Comparison of ENCODE assay signal across 12 cellular contexts in genomic region chr2:152337511-152337903, GRCh38. TPM values are rescaled to one million over a fixed set of nuclear protein-coding genes. Genes with fewer than 3 reads are reported as not detected.
DNase-seq lines count a peak whose midpoint lies in the region; ATAC-seq and TF ChIP-seq lines count a peak whose summit lies in the region.
"Had no signal": no experiment of that assay in that cellular context is flagged by ENCODE, and none has a peak within 500 bp of the region (broad histone marks: within the 10 kb centered on the region; RNA-seq: fewer than 3 reads in every experiment).

No MANE protein-coding gene starts in this region.

- DNase-seq in SK-N-SH (no peak), mammary epithelial cell (no peak), mesendoderm (no peak), thoracic aorta (ENCODE audit: low spot score) (no peak), glomerular visceral epithelial cell (ENCODE audit: extremely low spot score) (no peak)
- DNase-seq: activated T-cell treated with anti-CD3 and anti-CD28 coated beads, Interleukin-2, amount 50 U/mL, for 1 hour; MM.1S had no signal

- POLR2A ChIA-PET in SK-N-SH (lab: Yijun Ruan, JAX), result no interaction called here

- no peaks in the 10 kb centered on the region for H3K27me3 ChIP-seq in SK-N-SH (ENCODE audit: insufficient read depth)
- no peaks in the 10 kb centered on the region for H3K27me3 ChIP-seq in mammary epithelial cell (ENCODE audit: insufficient read depth, low read length)
- no peaks in the 10 kb centered on the region for H3K27me3 ChIP-seq in mesendoderm (ENCODE audit: insufficient read depth, low read length, poor library complexity)
- H3K27me3 ChIP-seq in thoracic aorta (replicated peaks; ENCODE audit: insufficient read depth), result no peaks in the 10 kb centered on the region
- H3K27me3 ChIP-seq: pancreas had no signal

- H3K9me2 ChIP-seq in SK-N-SH, result no peaks in the 10 kb centered on the region

- TF ChIP-seq RAD21 in SK-N-SH (IDR thresholded peaks at IDR 0.05; ENCODE audit: low read length), result no peak

- ATAC-seq in SK-N-SH treated with all-trans-retinoic acid at 6 μM for 48 hours (no peak), thoracic aorta (ENCODE audit: insufficient number of reproducible peaks, low FRiP score, low read depth) (no peak), HG02884 (IDR thresholded peaks at IDR 0.05; ENCODE audit: unreplicated experiment) (no peak), HG02642 (IDR thresholded peaks at IDR 0.05; ENCODE audit: poor library complexity, unreplicated experiment) (no peak)

- no peak overlapping the region for H2BK15ac ChIP-seq in mesendoderm (replicated peaks; ENCODE audit: low read depth)

- H3K9me3 ChIP-seq in SK-N-SH (no peaks in the 10 kb centered on the region), mammary epithelial cell (replicated peaks; ENCODE audit: insufficient read depth, low read length) (no peaks in the 10 kb centered on the region), thoracic aorta (no peaks in the 10 kb centered on the region)
- H3K9me3 ChIP-seq: pancreas had no signal

- no peak overlapping the region for H2AK5ac ChIP-seq in mesendoderm (ENCODE audit: low read length)

- H3K23ac ChIP-seq in mesendoderm (ENCODE audit: low read length), result no peak overlapping the region

- H3K27ac ChIP-seq in SK-N-SH (ENCODE audit: low read depth in 2 of 2, low read length in 1 of 2) (peak overlapping the region in 1 of 2 experiments; percentile 7; a peak in 1 of 4 replicates), mammary epithelial cell (ENCODE audit: insufficient read depth, low read depth, low read length) (no peak overlapping the region), mesendoderm (ENCODE audit: low read depth, low read length) (no peak overlapping the region), thoracic aorta (peak overlapping the region in 1 of 2 donors; percentile 76)
- H3K27ac ChIP-seq: 22Rv1 had no signal

- H2BK5ac ChIP-seq in mesendoderm (ENCODE audit: low read length), result no peak overlapping the region

- H3K4me1 ChIP-seq in SK-N-SH (ENCODE audit: control insufficient read depth in 1 of 2, insufficient read depth in 2 of 2, low read depth in 1 of 2, low read length in 1 of 2), result peaks cover 4 to 7% of the 10 kb centered on the region in 2 experiments; a peak in 3 of 4 replicates
- peaks cover 16% of the 10 kb centered on the region for H3K4me1 ChIP-seq in mammary epithelial cell (ENCODE audit: insufficient read depth, low read length)
- H3K4me1 ChIP-seq in mesendoderm (ENCODE audit: control insufficient read depth, low read depth, low read length), result no peaks in the 10 kb centered on the region
- peaks cover 10 to 59% of the 10 kb centered on the region in 2 donors for H3K4me1 ChIP-seq in thoracic aorta (ENCODE audit: control insufficient read depth in 1 of 2, low read depth in 2 of 2)

- H3F3A ChIP-seq in SK-N-SH (replicated peaks; ENCODE audit: insufficient read depth), result no peaks in the 10 kb centered on the region

- H4K5ac ChIP-seq in mesendoderm (ENCODE audit: low read length), result no peak overlapping the region

- H3K36me3 ChIP-seq in SK-N-SH (replicated peaks in 1 of 2; ENCODE audit: control insufficient read depth in 1 of 2, insufficient read depth in 2 of 2, low read length in 1 of 2), result no peaks in the 10 kb centered on the region
- no peaks in the 10 kb centered on the region for H3K36me3 ChIP-seq in mammary epithelial cell (ENCODE audit: insufficient read depth, low read length)
- H3K36me3 ChIP-seq in mesendoderm (ENCODE audit: control insufficient read depth, insufficient read depth, low read length), result no peaks in the 10 kb centered on the region
- H3K36me3 ChIP-seq in thoracic aorta, result no peaks in the 10 kb centered on the region
- H3K36me3 ChIP-seq: pancreas had no signal

- H3K4me3 ChIP-seq in SK-N-SH (ENCODE audit: low read depth in 2 of 2, low read length in 1 of 2) (peak overlapping the region in 1 of 2 experiments; percentile 13; a peak in 1 of 4 replicates), mammary epithelial cell (replicated peaks in 1 of 3; ENCODE audit: insufficient read depth in 1 of 3, low read depth in 2 of 3, low read length in 3 of 3) (peak overlapping the region; percentile 81 to 93 (median 81)), mesendoderm (ENCODE audit: low read length) (no peak overlapping the region), thoracic aorta (peak overlapping the region; percentile 98)

- no TSS peak for BruUV-seq in mammary epithelial cell (replicated peaks; lab: Mats Ljungman, UMichigan)

- 91% methylated on average over 2 of the region's 2 CpGs for WGBS in SK-N-SH (ENCODE audit: low lambda C conversion rate)
- WGBS in mammary epithelial cell (ENCODE audit: low coverage, missing lambda C conversion rate), result 50% methylated on average over 2 of the region's 2 CpGs
- no CpG with 5 or more reads among the region's 2 CpGs for WGBS in mesendoderm (ENCODE audit: extremely low coverage, insufficient coverage, low lambda C conversion rate)

- no peak overlapping the region for H4K8ac ChIP-seq in mesendoderm (ENCODE audit: low read depth, low read length)

- peaks cover 21% of the 10 kb centered on the region for H3K79me1 ChIP-seq in mesendoderm (ENCODE audit: low read length)

- H3K4me2 ChIP-seq in SK-N-SH, result peak overlapping the region; percentile 93; the same call in 1 of the 2 replicates
- peak overlapping the region; percentile 76 for H3K4me2 ChIP-seq in mammary epithelial cell (ENCODE audit: insufficient read depth, low read depth, low read length)
- H3K4me2 ChIP-seq in mesendoderm (ENCODE audit: low read length), result no peak overlapping the region

- intact Hi-C loops in mammary epithelial cell (cut with micrococcal nuclease), result loop anchor here (2.0 to 5.0 kb wide), 4 partner anchors 95 to 297 kb away; no protein-coding TSS in a partner anchor

- peaks cover 8% of the 10 kb centered on the region; the same call in 1 of the 2 replicates for H4K20me1 ChIP-seq in SK-N-SH (ENCODE audit: insufficient read depth)
- H4K20me1 ChIP-seq in mammary epithelial cell (ENCODE audit: insufficient read depth, low read length), result peaks cover 8% of the 10 kb centered on the region

- in situ Hi-C loops in mammary epithelial cell (cut with MboI; ENCODE audit: low sequenced_read_pairs in 2 of 2), result loop anchor here (10.0 kb wide), 1 partner anchor 143 kb away; no protein-coding TSS in a partner anchor

- H2AFZ ChIP-seq in SK-N-SH (ENCODE audit: low read depth) (no peak overlapping the region), mammary epithelial cell (ENCODE audit: low read depth, low read length) (no peak overlapping the region)

- TF ChIP-seq CTCF in SK-N-SH (IDR thresholded peaks at IDR 0.05), result no peak
- TF ChIP-seq CTCF in mammary epithelial cell (conservative IDR thresholded peaks at IDR 0.05 in 1 of 2, IDR thresholded peaks at IDR 0.05 in 1 of 2; ENCODE audit: extremely low read depth in 1 of 2, insufficient read depth in 1 of 2, low read depth in 1 of 2, low read length in 2 of 2), result no peak
- TF ChIP-seq CTCF in thoracic aorta (IDR thresholded peaks at IDR 0.05), result no peak

- no peak overlapping the region for H3K18ac ChIP-seq in mesendoderm (ENCODE audit: low read length)

- no peak overlapping the region for H3K9ac ChIP-seq in SK-N-SH
- H3K9ac ChIP-seq in mammary epithelial cell (ENCODE audit: insufficient read depth, low read length), result no peak overlapping the region
- H3K9ac ChIP-seq in mesendoderm (ENCODE audit: low read length), result peak overlapping the region; percentile 95

- CTCF ChIA-PET in SK-N-SH (lab: Yijun Ruan, JAX) (interaction anchor here (0.6 to 1.8 kb wide), 4 partner anchors 159 to 290 kb away, joined by 3 to 7 read pairs (median 4); no protein-coding TSS in a partner anchor), mammary epithelial cell (lab: Charles Lee; ENCODE audit: low non-redundant PET) (no interaction called here)

- H2BK120ac ChIP-seq in mesendoderm (ENCODE audit: low read depth, low read length), result no peak overlapping the region

- H3K4ac ChIP-seq in mesendoderm (ENCODE audit: low read depth, low read length), result no peak overlapping the region

- peaks cover 66% of the 10 kb centered on the region for H3K79me2 ChIP-seq in SK-N-SH (ENCODE audit: insufficient read depth)
- peaks cover 74% of the 10 kb centered on the region for H3K79me2 ChIP-seq in mammary epithelial cell (ENCODE audit: insufficient read depth, low read length)
- H3K79me2 ChIP-seq in mesendoderm (ENCODE audit: control insufficient read depth, insufficient read depth, low read length), result peaks cover 51% of the 10 kb centered on the region

- peak overlapping the region; percentile 56 for H3K56ac ChIP-seq in mesendoderm (ENCODE audit: low read length)

- dilution Hi-C loops in mammary epithelial cell (cut with HindIII; ENCODE audit: low sequenced_read_pairs), result no loop called here

- TF ChIP-seq EP300 in SK-N-SH (IDR thresholded peaks at IDR 0.05; ENCODE audit: borderline replicate concordance in 1 of 2, low read depth in 1 of 2, low read length in 1 of 2), result peak in 1 of 2 experiments; percentile 37; a peak in 1 of 4 replicates

TF ChIP-seq in SK-N-SH, 30 proteins besides CTCF, POLR2A, EP300 and RAD21:
- TF ChIP-seq CHD2 (IDR thresholded peaks at IDR 0.05; ENCODE audit: low read length, partially characterized antibody) (no peak), GABPA (IDR thresholded peaks at IDR 0.05; ENCODE audit: low read depth) (no peak)

TF ChIP-seq in SK-N-SH treated with all-trans-retinoic acid at 6 μM for 48 hours, 23 proteins besides CTCF, POLR2A, EP300 and RAD21:
- TF ChIP-seq ZNF8 (CRISPR knock-in tag; IDR thresholded peaks at IDR 0.05) (no peak), ISL1 (CRISPR knock-in tag; IDR thresholded peaks at IDR 0.05) (no peak), ARNTL (CRISPR knock-in tag; IDR thresholded peaks at IDR 0.05; ENCODE audit: borderline replicate concordance, low read depth) (no peak), CSRNP3 (CRISPR knock-in tag; IDR thresholded peaks at IDR 0.05) (no peak)

RNA-seq across cellular contexts. Expression of gene FMNL2, which starts 2.5 kb away (rescaled TPM):
- polyA plus RNA-seq in SK-N-SH (2012; rRNA removed), result 14.5 and 16.1 TPM in 2 replicates
- 20.2 and 21.7 TPM in 2 replicates for polyA plus RNA-seq in SK-N-SH (2012; cell fraction: cytosol; rRNA removed)
- 15.0 and 30.9 TPM in 2 replicates for polyA plus RNA-seq in SK-N-SH (2012; cell fraction: nucleus; rRNA removed)
- total RNA-seq in mammary epithelial cell, result 10 to 100 TPM; 26.5 to 62.9 TPM
- 25.0 TPM for polyA plus RNA-seq in mammary epithelial cell
- 33.6 TPM for polyA minus RNA-seq in mammary epithelial cell
- 23.6 TPM for polyA plus RNA-seq in mesendoderm (2013, experiment 1 of 2)
- polyA plus RNA-seq in mesendoderm (2013, experiment 2 of 2), result 23.3 TPM
- 10 to 100 TPM; 30.6 to 87.0 TPM for total RNA-seq in thoracic aorta
